Comparison of ENCODE assay signal across 2 cellular contexts in the genomic region with DNA sequence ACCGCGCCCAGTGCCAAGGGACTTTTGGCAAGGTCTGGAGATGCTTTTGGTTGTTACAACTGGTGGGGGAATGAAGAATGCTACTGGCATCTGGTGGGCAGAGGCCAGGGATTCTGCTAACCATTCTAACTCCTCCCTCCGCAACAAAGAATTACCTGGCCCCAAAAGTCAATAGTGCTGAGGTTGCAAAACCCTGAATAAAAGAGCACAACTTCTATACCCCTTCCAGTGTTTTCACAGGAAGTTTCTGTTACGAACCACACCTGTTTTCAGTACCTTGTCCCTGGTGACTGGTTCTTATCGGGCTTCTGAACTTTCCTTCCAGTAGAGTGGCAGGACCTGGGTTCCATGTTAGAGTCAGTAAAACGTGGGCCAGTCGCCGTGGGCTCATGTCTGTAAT.
TF ChIP-seq lines count a peak whose summit lies in the region.

No MANE protein-coding gene starts in this region.

TF ChIP-seq in A549, 52 proteins besides CTCF, POLR2A, EP300 and RAD21:
- TF ChIP-seq RNF2 (IDR thresholded peaks at IDR 0.05; ENCODE audit: borderline replicate concordance, low read depth): no peak
- TF ChIP-seq RCOR1 (IDR thresholded peaks at IDR 0.05; ENCODE audit: low read depth, low read length): no peak
- TF ChIP-seq MAFK (IDR thresholded peaks at IDR 0.05; ENCODE audit: partially characterized antibody): peak; percentile 88
- TF ChIP-seq TFCP2L1 (CRISPR knock-in tag; IDR thresholded peaks at IDR 0.05): no peak
- TF ChIP-seq CHD2 (IDR thresholded peaks at IDR 0.05; ENCODE audit: low read length, partially characterized antibody): no peak

TF ChIP-seq in K562, 482 proteins besides CTCF, POLR2A, EP300 and RAD21 (continued from another document):
- no peak for TF ChIP-seq ZNF785 (CRISPR knock-in tag; IDR thresholded peaks at IDR 0.05)
- peak; percentile 62 for TF ChIP-seq MAFG (tag; conservative IDR thresholded peaks at IDR 0.05)
- TF ChIP-seq NFIC (IDR thresholded peaks at IDR 0.05): no peak
- no peak for TF ChIP-seq PRMT5 (CRISPR knock-in tag; IDR thresholded peaks at IDR 0.05)
- peak; percentile 74 for TF ChIP-seq MAFF (IDR thresholded peaks at IDR 0.05; ENCODE audit: low read length)
- TF ChIP-seq C11orf30 (IDR thresholded peaks at IDR 0.05; ENCODE audit: low read depth): peak; percentile 58
- TF ChIP-seq ZNF316 (IDR thresholded peaks at IDR 0.05): peak; percentile 77
TF ChIP-seq in K562: peak in this region for 5.
